14 cellular contexts compared by ENCODE assay signal in the genomic region with DNA sequence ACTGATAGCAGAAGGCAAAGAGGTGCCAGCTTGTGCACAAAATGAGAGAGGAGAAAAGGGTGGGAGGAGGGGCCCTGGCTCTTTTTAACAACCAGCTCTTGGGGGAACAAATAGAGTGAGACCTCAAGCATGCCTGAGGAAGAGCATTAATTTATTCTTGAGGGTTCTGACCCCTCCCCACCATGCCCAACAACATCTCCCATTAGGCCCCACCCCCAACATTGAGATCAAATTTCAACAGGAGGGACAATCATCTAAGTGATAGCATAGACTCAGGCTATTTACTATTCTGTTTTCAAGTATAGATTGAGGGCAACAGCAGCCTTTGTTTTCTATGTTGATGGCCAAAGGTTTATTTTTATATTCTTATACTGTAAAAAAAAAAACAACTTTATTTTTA.
A peak's percentile ranks its signal among the peaks of the same experiment; 100 is the strongest.
DNase-seq lines count a peak whose midpoint lies in the region; ATAC-seq lines count a peak whose summit lies in the region.
"Had no signal": no experiment of that assay in that cellular context is flagged by ENCODE, and none has a peak within 500 bp of the region (broad histone marks: within the 10 kb centered on the region; RNA-seq: fewer than 3 reads in every experiment).

No MANE protein-coding gene starts in this region.

- no peaks in the 10 kb centered on the region for H3K9me3 Mint-ChIP-seq in effector memory CD8-positive, alpha-beta T cell
- H3K9me3 Mint-ChIP-seq: activated CD4-positive, alpha-beta memory T cell treated with anti-CD3 and anti-CD28 coated beads, Interleukin-2, amount 10 ng/mL, durations not matched to agents 7 days and 5 days; activated T-helper 17 cell treated with anti-CD3 and anti-CD28 coated beads, Interleukin-2, amount 50 U/mL, for 72 hours; dendritic cell treated with granulocyte-macrophage colony-stimulating factor and Interleukin-4, amounts not matched to agents 40 ng/mL and 50 ng/mL, for 4 days had no signal

- no peak overlapping the region for H3K27ac Mint-ChIP-seq in effector memory CD8-positive, alpha-beta T cell
- H3K27ac Mint-ChIP-seq: activated T-helper 17 cell treated with anti-CD3 and anti-CD28 coated beads, Interleukin-2, amount 50 U/mL, for 72 hours; dendritic cell treated with granulocyte-macrophage colony-stimulating factor and Interleukin-4, amounts not matched to agents 40 ng/mL and 50 ng/mL, for 4 days had no signal

- no peaks in the 10 kb centered on the region for H3K27me3 Mint-ChIP-seq in effector memory CD8-positive, alpha-beta T cell
- H3K27me3 Mint-ChIP-seq: activated CD4-positive, alpha-beta memory T cell treated with anti-CD3 and anti-CD28 coated beads, Interleukin-2, amount 10 ng/mL, durations not matched to agents 7 days and 5 days; activated T-helper 17 cell treated with anti-CD3 and anti-CD28 coated beads, Interleukin-2, amount 50 U/mL, for 72 hours; dendritic cell treated with granulocyte-macrophage colony-stimulating factor and Interleukin-4, amounts not matched to agents 40 ng/mL and 50 ng/mL, for 4 days had no signal

- H3K36me3 Mint-ChIP-seq in effector memory CD8-positive, alpha-beta T cell (ENCODE audit: insufficient read depth) = no peaks in the 10 kb centered on the region

- peak; percentile 87 for DNase-seq in DMS79 treated with DMSO at 0.1 percent for 48 hours (lab: John Stamatoyannopoulos, UW)
- peak; percentile 91 for DNase-seq in NCI-H1105 treated with DMSO at 0.1 percent for 48 hours (lab: John Stamatoyannopoulos, UW)
- DNase-seq in NCI-H69 (lab: John Stamatoyannopoulos, UW) = peak; percentile 92
- DNase-seq in iPS-NIHi7 (ENCODE audit: extremely low spot score) = peak; percentile 20
- no peak for DNase-seq in NCI-H1048 (lab: John Stamatoyannopoulos, UW)
- DNase-seq in effector memory CD8-positive, alpha-beta T cell = no peak
- DNase-seq: activated CD4-positive, alpha-beta memory T cell treated with anti-CD3 and anti-CD28 coated beads, Interleukin-2, amount 10 ng/mL, durations not matched to agents 7 days and 5 days; GF-D8; left cardiac atrium; stimulated activated CD4-positive, alpha-beta T cell treated with anti-CD3 and anti-CD28 coated beads, Interleukin-15, amount 100 ng/mL, for 24 hours had no signal

- ATAC-seq in effector memory CD8-positive, alpha-beta T cell (replicated peaks) = no peak
- ATAC-seq in GM21528 (IDR thresholded peaks at IDR 0.05; ENCODE audit: low FRiP score, unreplicated experiment) = no peak
- ATAC-seq: activated T-helper 17 cell treated with anti-CD3 and anti-CD28 coated beads, Interleukin-2, amount 50 U/mL, for 72 hours; HepG2; left cardiac atrium had no signal

- H3K4me1 Mint-ChIP-seq in effector memory CD8-positive, alpha-beta T cell (ENCODE audit: low read depth in 2 of 2) = peaks cover 21 to 36% of the 10 kb centered on the region in 2 donors

- no peak overlapping the region for H3K4me3 Mint-ChIP-seq in effector memory CD8-positive, alpha-beta T cell
- H3K4me3 Mint-ChIP-seq: activated CD4-positive, alpha-beta memory T cell treated with anti-CD3 and anti-CD28 coated beads, Interleukin-2, amount 10 ng/mL, durations not matched to agents 7 days and 5 days; dendritic cell treated with granulocyte-macrophage colony-stimulating factor and Interleukin-4, amounts not matched to agents 40 ng/mL and 50 ng/mL, for 4 days had no signal

Comparison
In these comparisons a context has a peak if more than half of its experiments do, and no peak if none do; other contexts are left out.
1. DNase-seq: peak in DMS79 treated with DMSO at 0.1 percent for 48 hours (single experiment), NCI-H1105 treated with DMSO at 0.1 percent for 48 hours (single experiment), NCI-H69 (single experiment) and iPS-NIHi7 (single experiment); none in NCI-H1048 (single experiment) and effector memory CD8-positive, alpha-beta T cell (0 of 3).